ENCODE assay signal across 8 cellular contexts in the genomic region with DNA sequence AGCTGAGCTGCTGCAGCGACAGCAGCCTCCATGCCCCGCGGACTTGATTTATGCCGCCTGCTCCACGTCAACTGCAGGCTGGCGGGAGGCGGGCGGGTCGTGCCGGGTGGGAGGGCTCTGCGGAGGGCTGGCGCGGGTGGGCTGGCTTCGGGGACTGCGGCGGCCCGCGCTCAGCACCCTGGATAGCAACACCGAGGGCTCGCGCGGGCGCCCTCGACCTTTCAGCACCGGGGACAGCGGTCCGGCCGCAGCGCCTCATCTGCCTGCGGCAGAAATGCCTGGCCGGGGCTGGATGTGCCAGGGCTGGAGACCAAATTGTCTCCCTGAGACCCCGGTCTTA. TPM values are rescaled to one million over a fixed set of nuclear protein-coding genes. Genes with fewer than 3 reads are reported as not detected.
DNase-seq lines count a peak whose midpoint lies in the region; ATAC-seq and TF ChIP-seq lines count a peak whose summit lies in the region.

No MANE protein-coding gene starts in this region.

- H3K36me3 Mint-ChIP-seq in CD14-positive monocyte = peaks cover 4 to 7% of the 10 kb centered on the region in 2 donors

- WGBS in heart right ventricle, 2 donors = 0 to 1% methylated on average over 32 of the region's 32 CpGs

- H3K4me3 Mint-ChIP-seq in CD14-positive monocyte = peak overlapping the region in 1 of 2 donors; percentile 84

- no peak overlapping the region for H3K27ac Mint-ChIP-seq in CD14-positive monocyte

- H3K4me1 ChIP-seq in adipocyte (ENCODE audit: control insufficient read depth, insufficient read depth, low read length) (peaks cover 17% of the 10 kb centered on the region), heart right ventricle (peaks cover 0 to 28% (median 3%) of the 10 kb centered on the region in 9 donors)

- H3K4me3 ChIP-seq in adipocyte (ENCODE audit: low read length) (peak overlapping the region; percentile 78), heart right ventricle (peak overlapping the region in 4 of 10 donors; percentile 21 to 49 (median 32))

- H3K27me3 ChIP-seq in adipocyte (replicated peaks; ENCODE audit: control insufficient read depth, insufficient read depth, low read length) (no peaks in the 10 kb centered on the region), heart right ventricle (peaks cover 4 to 71% (median 53%) of the 10 kb centered on the region in 7 donors)

- peaks cover 39 to 45% (median 42%) of the 10 kb centered on the region in 3 donors for H3K27me3 Mint-ChIP-seq in CD14-positive monocyte (ENCODE audit: low read depth in 3 of 3)

- no peak overlapping the region for H3K9ac ChIP-seq in adipocyte (ENCODE audit: low read length)

- H3K9me3 ChIP-seq in adipocyte (ENCODE audit: control insufficient read depth, low read length) (no peaks in the 10 kb centered on the region), heart right ventricle (no peaks in the 10 kb centered on the region)

- peaks cover 5 to 15% (median 13%) of the 10 kb centered on the region in 7 donors for H3K9me3 Mint-ChIP-seq in CD14-positive monocyte

- peak; percentile 58 for DNase-seq in CD14-positive monocyte (ENCODE audit: low spot score)
- DNase-seq in LHCN-M2 (ENCODE audit: low read depth) = peak; percentile 50
- DNase-seq in SW480 (ENCODE audit: low spot score) = peak; percentile 48
- peak; percentile 85 for DNase-seq in adipocyte (ENCODE audit: low read depth)
- peak; percentile 66 to 80 for DNase-seq in heart right ventricle
- DNase-seq in posterior vena cava (ENCODE audit: low spot score) = peak; percentile 94
- DNase-seq in amniotic stem cell (lab: John Stamatoyannopoulos, UW) = no peak

- peaks cover 11% of the 10 kb centered on the region for H3K4me1 Mint-ChIP-seq in CD14-positive monocyte

- H3K27ac ChIP-seq in heart right ventricle = no peak overlapping the region

- H3K36me3 ChIP-seq in adipocyte (ENCODE audit: control insufficient read depth, insufficient read depth, low read length, severe bottlenecking) (no peaks in the 10 kb centered on the region), heart right ventricle (no peaks in the 10 kb centered on the region)

- TF ChIP-seq CTCF in CD14-positive monocyte (IDR thresholded peaks at IDR 0.05) (no peak), heart right ventricle (IDR thresholded peaks at IDR 0.05) (no peak)

- peak; percentile 78 for ATAC-seq in GM21515 (IDR thresholded peaks at IDR 0.05; ENCODE audit: unreplicated experiment)
- ATAC-seq in heart right ventricle = peak; percentile 83 to 92 (median 90)

- intact Hi-C loops in CD14-positive monocyte (cut with micrococcal nuclease) = loop anchor here in 1 of 2 donors (10.0 kb wide), 1 partner anchor 245 kb away; no protein-coding TSS in a partner anchor
- intact Hi-C loops in heart right ventricle (cut with DNase I) = no loop called here
- intact Hi-C loops in posterior vena cava (cut with DNase I) = no loop called here

RNA-seq across cellular contexts. Expression of a gene that starts 0.8 kb away (rescaled TPM):
- polyA plus RNA-seq in CD14-positive monocyte (not detected), heart right ventricle (under 1 TPM; 0.09 to 0.44 TPM)
- total RNA-seq in LHCN-M2 (2014; rRNA removed) (0.58 and 1.1 TPM in 2 replicates), heart right ventricle (under 1 TPM in 5 of 10 donors, not detected in 5; 0.19 to 0.87 (median 0.22) TPM), posterior vena cava (under 1 TPM; 0.37 to 0.62 TPM)
- polyA plus RNA-seq in LHCN-M2 (2012) = 0.06 TPM
